27 cellular contexts compared by ENCODE assay signal in genomic region chr17:45700171-45701090, GRCh38.
A peak's percentile ranks its signal among the peaks of the same experiment; 100 is the strongest.
DNase-seq lines count a peak whose midpoint lies in the region; TF ChIP-seq lines count a peak whose summit lies in the region.
"Had no signal": no experiment of that assay in that cellular context is flagged by ENCODE, and none has a peak within 500 bp of the region (broad histone marks: within the 10 kb centered on the region; RNA-seq: fewer than 3 reads in every experiment).

No MANE protein-coding gene starts in this region.

- no peak overlapping the region for H3K4me3 ChIP-seq in epithelial cell of esophagus (ENCODE audit: low read length)
- H3K4me3 ChIP-seq: cardiac muscle cell, esophagus squamous epithelium, hepatocyte, tibial nerve had no signal

- intact Hi-C loops in head of caudate nucleus (cut with DNase I), result no loop called here

- DNase-seq in NCI-H82 (lab: John Stamatoyannopoulos, UW) (peak; percentile 37), NCI-H82 treated with DMSO at 0.1 percent for 48 hours (lab: John Stamatoyannopoulos, UW; ENCODE audit: unreplicated experiment) (no peak), NCI-H2171 (lab: John Stamatoyannopoulos, UW) (peak; percentile 17), NCI-H748 treated with DMSO at 0.1 percent for 48 hours (lab: John Stamatoyannopoulos, UW) (peak; percentile 67), epithelial cell of esophagus (ENCODE audit: low read depth) (peak; percentile 56), head of caudate nucleus (no peak), HuH-7 (ENCODE audit: low spot score) (no peak), NCI-H1092 treated with DMSO at 0.1 percent for 48 hours (lab: John Stamatoyannopoulos, UW) (no peak)
- DNase-seq: 8988T; activated CD4-positive, alpha-beta T cell treated with anti-CD3 and anti-CD28 coated beads for 1 hour; activated CD8-positive, alpha-beta T cell treated with anti-CD3 and anti-CD28 coated beads for 36 hours; activated naive CD8-positive, alpha-beta T cell treated with anti-CD3 and anti-CD28 coated beads for 36 hours; aorta; CD4-positive, alpha-beta T cell; DMS 273 treated with DMSO at 0.1 percent for 48 hours; endodermal cell; esophagus squamous epithelium; H7; immature natural killer cell; Kasumi-1; mesenchymal stem cell; NCI-H2227 treated with DMSO at 0.1 percent for 48 hours; right cardiac atrium; stimulated activated CD4-positive, alpha-beta T cell treated with anti-CD3 and anti-CD28 coated beads, Interleukin-2, amount 100 ng/mL, for 24 hours had no signal

- TF ChIP-seq CTCF in epithelial cell of esophagus (IDR thresholded peaks at IDR 0.05; ENCODE audit: insufficient read depth, low read depth, low read length, missing control alignments), result no peak

Comparison
In these comparisons a context has a peak if more than half of its experiments do, and no peak if none do; other contexts are left out.
1. DNase-seq: peak in NCI-H82 (single experiment), NCI-H2171 (single experiment), NCI-H748 treated with DMSO at 0.1 percent for 48 hours (single experiment) and epithelial cell of esophagus (single experiment); none in NCI-H82 treated with DMSO at 0.1 percent for 48 hours (single experiment), head of caudate nucleus (0 of 42), HuH-7 (single experiment) and NCI-H1092 treated with DMSO at 0.1 percent for 48 hours (single experiment).